ENCODE assay signal across 24 cellular contexts in genomic region chr1:242189591-242189990, GRCh38.
DNase-seq lines count a peak whose midpoint lies in the region; ATAC-seq, FAIRE-seq and TF ChIP-seq lines count a peak whose summit lies in the region.
"Had no signal": no experiment of that assay in that cellular context is flagged by ENCODE, and none has a peak within 500 bp of the region (broad histone marks: within the 10 kb centered on the region; RNA-seq: fewer than 3 reads in every experiment).

No MANE protein-coding gene starts in this region.

- no peaks in the 10 kb centered on the region for H3K9me3 Mint-ChIP-seq in endothelial cell (ENCODE audit: unreplicated experiment)
- peaks cover 6% of the 10 kb centered on the region for H3K9me3 Mint-ChIP-seq in natural killer cell treated with Interleukin-12 subunit alpha and Interleukin-12 subunit beta and Interleukin-15 and Interleukin-18, amount 100 ng/mL, for 72 hours
- H3K9me3 Mint-ChIP-seq: central memory CD8-positive, alpha-beta T cell; nephron; stimulated activated memory B cell treated with anti-CD40 and anti-IgM and Interleukin-4, amounts not matched to agents 10 μg/mL and 1 μg/mL and 100 μg/mL, for 72 hours; T-helper 1 cell treated with Interleukin-12 subunit alpha and Interleukin-12 subunit beta and Interleukin-4 antibody, amounts not matched to agents 30 μg/mL and 1 μg/mL, for 36 hours had no signal

- 0 out of 5 replicates have a peak, but pooled peaks of 1 of the 2 experiments have one; percentile 10 for TF ChIP-seq RAD21 in A549 (conservative IDR thresholded peaks at IDR 0.05 in 1 of 2, IDR thresholded peaks at IDR 0.05 in 1 of 2)

- CTCF ChIA-PET in A549 (lab: Yijun Ruan, JAX): interaction anchor here (0.9 to 1.2 kb wide), 2 partner anchors 12 to 14 kb away, joined by 3 read pairs; no protein-coding TSS in a partner anchor

- H3K27ac Mint-ChIP-seq in endothelial cell (ENCODE audit: unreplicated experiment): no peak overlapping the region
- no peak overlapping the region for H3K27ac Mint-ChIP-seq in natural killer cell treated with Interleukin-12 subunit alpha and Interleukin-12 subunit beta and Interleukin-15 and Interleukin-18, amount 100 ng/mL, for 72 hours
- H3K27ac Mint-ChIP-seq: stimulated activated memory B cell treated with anti-CD40 and anti-IgM and Interleukin-4, amounts not matched to agents 10 μg/mL and 1 μg/mL and 100 μg/mL, for 72 hours; T-helper 1 cell treated with Interleukin-12 subunit alpha and Interleukin-12 subunit beta and Interleukin-4 antibody, amounts not matched to agents 30 μg/mL and 1 μg/mL, for 36 hours had no signal

- WGBS in A549 (ENCODE audit: missing lambda C conversion rate): 80% methylated on average over 2 of the region's 2 CpGs

- H3K4me1 Mint-ChIP-seq in endothelial cell (ENCODE audit: unreplicated experiment): peaks cover 2% of the 10 kb centered on the region
- no peaks in the 10 kb centered on the region for H3K4me1 Mint-ChIP-seq in natural killer cell treated with Interleukin-12 subunit alpha and Interleukin-12 subunit beta and Interleukin-15 and Interleukin-18, amount 100 ng/mL, for 72 hours (ENCODE audit: low read depth in 2 of 2)
- H3K4me1 Mint-ChIP-seq: central memory CD8-positive, alpha-beta T cell; stimulated activated memory B cell treated with anti-CD40 and anti-IgM and Interleukin-4, amounts not matched to agents 10 μg/mL and 1 μg/mL and 100 μg/mL, for 72 hours had no signal

- TF ChIP-seq POLR2A in A549 (IDR thresholded peaks at IDR 0.05; ENCODE audit: low read length): no peak

- H3K4me2 ChIP-seq in A549: no peak overlapping the region

- no peak for FAIRE-seq in A549 (lab: Jason Lieb, UNC)
- FAIRE-seq: G401.6, H54 had no signal

- no peak for TF ChIP-seq EP300 in A549 (IDR thresholded peaks at IDR 0.05)

- peaks cover 3% of the 10 kb centered on the region for H3K27me3 Mint-ChIP-seq in endothelial cell (ENCODE audit: unreplicated experiment)
- no peaks in the 10 kb centered on the region for H3K27me3 Mint-ChIP-seq in natural killer cell treated with Interleukin-12 subunit alpha and Interleukin-12 subunit beta and Interleukin-15 and Interleukin-18, amount 100 ng/mL, for 72 hours
- H3K27me3 Mint-ChIP-seq: central memory CD8-positive, alpha-beta T cell had no signal

- peak; percentile 20 to 28 for DNase-seq in A549 (ENCODE audit: low read depth in 1 of 2, low spot score in 1 of 2)
- peak; percentile 16 for DNase-seq in OCI-M1 (lab: John Stamatoyannopoulos, UW)
- DNase-seq in endothelial cell (ENCODE audit: low spot score): peak; percentile 9
- no peak for DNase-seq in activated CD8-positive, alpha-beta memory T cell treated with anti-CD3 and anti-CD28 coated beads, Interleukin-2, amount 50 U/mL, for 48 hours
- DNase-seq in natural killer cell treated with Interleukin-12 subunit alpha and Interleukin-12 subunit beta and Interleukin-15 and Interleukin-18, amount 100 ng/mL, for 72 hours (ENCODE audit: low spot score): no peak
- DNase-seq: activated CD4-positive, alpha-beta T cell treated with anti-CD3 and anti-CD28 coated beads, Interleukin-2, amount 50 U/mL, for 4 hours; activated naive CD4-positive, alpha-beta T cell treated with Interleukin-2 at 50 U/mL for 16 hours; activated T-cell treated with anti-CD3 and anti-CD28 coated beads for 4 hours; amygdala; esophagus squamous epithelium; left cardiac atrium; NCI-H1417; NCI-H526; SHP77 treated with DMSO at 0.1 percent for 48 hours had no signal

- H3K4me1 ChIP-seq in A549: no peaks in the 10 kb centered on the region
- H3K4me1 ChIP-seq: esophagus squamous epithelium had no signal

- no peaks in the 10 kb centered on the region for H3K9me3 ChIP-seq in A549
- H3K9me3 ChIP-seq: esophagus squamous epithelium had no signal

- no peak overlapping the region for H3K27ac ChIP-seq in A549
- H3K27ac ChIP-seq: esophagus squamous epithelium, VCaP had no signal

- POLR2A ChIA-PET in A549 (lab: Yijun Ruan, JAX): no interaction called here

- H3K4me3 Mint-ChIP-seq in endothelial cell (ENCODE audit: unreplicated experiment): no peak overlapping the region
- no peak overlapping the region for H3K4me3 Mint-ChIP-seq in natural killer cell treated with Interleukin-12 subunit alpha and Interleukin-12 subunit beta and Interleukin-15 and Interleukin-18, amount 100 ng/mL, for 72 hours
- H3K4me3 Mint-ChIP-seq: central memory CD8-positive, alpha-beta T cell; nephron; stimulated activated memory B cell treated with anti-CD40 and anti-IgM and Interleukin-4, amounts not matched to agents 10 μg/mL and 1 μg/mL and 100 μg/mL, for 72 hours; T-helper 1 cell treated with Interleukin-12 subunit alpha and Interleukin-12 subunit beta and Interleukin-4 antibody, amounts not matched to agents 30 μg/mL and 1 μg/mL, for 36 hours had no signal

- ATAC-seq in A549: peak; percentile 66 to 85; a peak in 5 of 6 replicates
- no peak for ATAC-seq in natural killer cell treated with Interleukin-12 subunit alpha and Interleukin-12 subunit beta and Interleukin-15 and Interleukin-18, amount 100 ng/mL, for 72 hours
- no peak for ATAC-seq in HG03354 (IDR thresholded peaks at IDR 0.05; ENCODE audit: poor library complexity, severe bottlenecking, unreplicated experiment)
- no peak for ATAC-seq in HG03469 (IDR thresholded peaks at IDR 0.05; ENCODE audit: unreplicated experiment)
- ATAC-seq: left cardiac atrium; stimulated activated memory B cell treated with anti-CD40 and anti-IgM and Interleukin-4, amounts not matched to agents 10 μg/mL and 1 μg/mL and 100 μg/mL, for 72 hours had no signal

- H3K4me3 ChIP-seq in A549 (no peak overlapping the region), GM12875 (ENCODE audit: low read depth, low read length) (no peak overlapping the region)
- H3K4me3 ChIP-seq: esophagus squamous epithelium had no signal

- H3K36me3 Mint-ChIP-seq in endothelial cell (ENCODE audit: low read depth, unreplicated experiment): no peaks in the 10 kb centered on the region
- no peaks in the 10 kb centered on the region for H3K36me3 Mint-ChIP-seq in natural killer cell treated with Interleukin-12 subunit alpha and Interleukin-12 subunit beta and Interleukin-15 and Interleukin-18, amount 100 ng/mL, for 72 hours
- H3K36me3 Mint-ChIP-seq: stimulated activated memory B cell treated with anti-CD40 and anti-IgM and Interleukin-4, amounts not matched to agents 10 μg/mL and 1 μg/mL and 100 μg/mL, for 72 hours had no signal

- TF ChIP-seq CTCF in A549 (IDR thresholded peaks at IDR 0.05): peak; percentile 25; the same call in 2 of the 3 replicates
- TF ChIP-seq CTCF in GM12875 (IDR thresholded peaks at IDR 0.05; ENCODE audit: borderline replicate concordance, insufficient read depth, low read depth, low read length): 0 out of 2 replicates have a peak, but pooled peaks have one; percentile 11
- no peak for TF ChIP-seq CTCF in endothelial cell (IDR thresholded peaks at IDR 0.05; ENCODE audit: unreplicated experiment)

TF ChIP-seq in A549, 52 proteins besides CTCF, POLR2A, EP300 and RAD21 (continues in another document):
- TF ChIP-seq ZSCAN20 (CRISPR knock-in tag; IDR thresholded peaks at IDR 0.05) (no peak), TFCP2L1 (CRISPR knock-in tag; IDR thresholded peaks at IDR 0.05) (no peak), RNF2 (IDR thresholded peaks at IDR 0.05; ENCODE audit: borderline replicate concordance, low read depth) (no peak), MAZ (IDR thresholded peaks at IDR 0.05; ENCODE audit: borderline replicate concordance, low read depth, low read length) (no peak), ATOH8 (CRISPR knock-in tag; IDR thresholded peaks at IDR 0.05; ENCODE audit: low read depth) (no peak), JUN (IDR thresholded peaks at IDR 0.05) (no peak), CHD4 (IDR thresholded peaks at IDR 0.05; ENCODE audit: borderline replicate concordance) (no peak), MAX (IDR thresholded peaks at IDR 0.05) (no peak), ZC3H11A (IDR thresholded peaks at IDR 0.05) (no peak), MYC (IDR thresholded peaks at IDR 0.05; ENCODE audit: borderline replicate concordance, low read length) (no peak), REST (IDR thresholded peaks at IDR 0.05) (no peak), ZNF302 (CRISPR knock-in tag; IDR thresholded peaks at IDR 0.05) (no peak), CHD2 (IDR thresholded peaks at IDR 0.05; ENCODE audit: low read length, partially characterized antibody) (no peak), RCOR1 (IDR thresholded peaks at IDR 0.05; ENCODE audit: low read depth, low read length) (no peak), CBX8 (IDR thresholded peaks at IDR 0.05) (no peak)

Comparison
In these comparisons a context has a peak if more than half of its experiments do, and no peak if none do; other contexts are left out.
1. ATAC-seq: peak in A549 (2 of 2); none in natural killer cell treated with Interleukin-12 subunit alpha and Interleukin-12 subunit beta and Interleukin-15 and Interleukin-18, amount 100 ng/mL, for 72 hours (0 of 2), HG03354 (single experiment) and HG03469 (single experiment).
2. DNase-seq: peak in A549 (2 of 2), OCI-M1 (single experiment) and endothelial cell (single experiment); none in activated CD8-positive, alpha-beta memory T cell treated with anti-CD3 and anti-CD28 coated beads, Interleukin-2, amount 50 U/mL, for 48 hours (single experiment) and natural killer cell treated with Interleukin-12 subunit alpha and Interleukin-12 subunit beta and Interleukin-15 and Interleukin-18, amount 100 ng/mL, for 72 hours (single experiment).